8 cellular contexts compared by ENCODE assay signal in genomic region chr9:2157277-2158105, GRCh38.
A peak's percentile ranks its signal among the peaks of the same experiment; 100 is the strongest.
DNase-seq lines count a peak whose midpoint lies in the region; ATAC-seq and TF ChIP-seq lines count a peak whose summit lies in the region.

No MANE protein-coding gene starts in this region.

- no peaks in the 10 kb centered on the region for H3K27me3 Mint-ChIP-seq in WTC11 (ENCODE audit: low read depth)

- H3K4me3 Mint-ChIP-seq in WTC11: peak overlapping the region; percentile 55

- DNase-seq in D341Med (ENCODE audit: low spot score) (peak; percentile 71), WTC11 (ENCODE audit: low spot score) (no peak), colonic mucosa (peak; percentile 31), lung microvascular endothelial cell (ENCODE audit: low read depth in 2 of 2) (peak; percentile 53 to 65), NCI-H2029 treated with DMSO at 0.1 percent for 48 hours (lab: John Stamatoyannopoulos, UW) (no peak)
- DNase-seq in Jurkat, Clone E6-1 (ENCODE audit: low read depth, low spot score): peak; percentile 9
- DNase-seq in stimulated activated CD4-positive, alpha-beta T cell treated with anti-CD3 and anti-CD28 coated beads, TNF-alpha, amount 100 ng/mL, for 48 hours (ENCODE audit: low read depth in 3 of 3): peak; percentile 16 to 47 (median 32)

- peaks cover 4% of the 10 kb centered on the region for H3K36me3 ChIP-seq in colonic mucosa

- no peaks in the 10 kb centered on the region for H3K9me3 Mint-ChIP-seq in WTC11

- CTCF ChIA-PET in WTC11 (lab: Charles Lee): interaction anchor here (0.6 to 1.5 kb wide), 11 partner anchors 10 to 575 kb away, joined by 3 to 6 read pairs (median 4); no protein-coding TSS in a partner anchor

- H3K27me3 ChIP-seq in colonic mucosa: no peaks in the 10 kb centered on the region

- TF ChIP-seq CTCF in WTC11 (IDR thresholded peaks at IDR 0.05) (no peak), colonic mucosa (IDR thresholded peaks at IDR 0.05) (no peak)

- peaks cover 61% of the 10 kb centered on the region for H3K4me1 Mint-ChIP-seq in WTC11

- intact Hi-C loops in colonic mucosa (cut with DNase I): no loop called here

- H3K36me3 Mint-ChIP-seq in WTC11: no peaks in the 10 kb centered on the region

- ATAC-seq in GM21526 (IDR thresholded peaks at IDR 0.05; ENCODE audit: low FRiP score, unreplicated experiment): peak; percentile 38
- ATAC-seq in WTC11: peak; percentile 68

- peak overlapping the region; percentile 99 for H3K27ac Mint-ChIP-seq in WTC11

- H3K4me3 ChIP-seq in Jurkat, Clone E6-1 (ENCODE audit: low read length): peak overlapping the region; percentile 62
- peak overlapping the region; percentile 38 for H3K4me3 ChIP-seq in colonic mucosa

- peak overlapping the region; percentile 33 to 57 for H3K9ac ChIP-seq in colonic mucosa (ENCODE audit: low read depth in 2 of 2, low read length in 2 of 2)

- POLR2A ChIA-PET in WTC11 (lab: Charles Lee): interaction anchor here (0.6 kb wide), 1 partner anchor 40 kb away, joined by 3 read pairs; no protein-coding TSS in a partner anchor

- H3K4me1 ChIP-seq in colonic mucosa: peaks cover 3% of the 10 kb centered on the region

- H3K9me3 ChIP-seq in colonic mucosa: no peaks in the 10 kb centered on the region

- H3K27ac ChIP-seq in colonic mucosa: peak overlapping the region; percentile 26

TF ChIP-seq in WTC11, 78 proteins besides CTCF, POLR2A, EP300 and RAD21:
- TF ChIP-seq ZBTB21 (CRISPR knock-in tag; IDR thresholded peaks at IDR 0.05; ENCODE audit: borderline replicate concordance): no peak
- TF ChIP-seq, protein P1, sequence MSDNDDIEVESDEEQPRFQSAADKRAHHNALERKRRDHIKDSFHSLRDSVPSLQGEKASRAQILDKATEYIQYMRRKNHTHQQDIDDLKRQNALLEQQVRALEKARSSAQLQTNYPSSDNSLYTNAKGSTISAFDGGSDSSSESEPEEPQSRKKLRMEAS (CRISPR knock-in tag; IDR thresholded peaks at IDR 0.05): peak; percentile 76

Comparison
In these comparisons a context has a peak if more than half of its experiments do, and no peak if none do; other contexts are left out.
1. DNase-seq: peak in D341Med (single experiment), Jurkat, Clone E6-1 (single experiment), colonic mucosa (single experiment), lung microvascular endothelial cell (2 of 2) and stimulated activated CD4-positive, alpha-beta T cell treated with anti-CD3 and anti-CD28 coated beads, TNF-alpha, amount 100 ng/mL, for 48 hours (3 of 3); none in WTC11 (single experiment) and NCI-H2029 treated with DMSO at 0.1 percent for 48 hours (single experiment).